Comparison of ENCODE assay signal across 8 cellular contexts in the genomic region with DNA sequence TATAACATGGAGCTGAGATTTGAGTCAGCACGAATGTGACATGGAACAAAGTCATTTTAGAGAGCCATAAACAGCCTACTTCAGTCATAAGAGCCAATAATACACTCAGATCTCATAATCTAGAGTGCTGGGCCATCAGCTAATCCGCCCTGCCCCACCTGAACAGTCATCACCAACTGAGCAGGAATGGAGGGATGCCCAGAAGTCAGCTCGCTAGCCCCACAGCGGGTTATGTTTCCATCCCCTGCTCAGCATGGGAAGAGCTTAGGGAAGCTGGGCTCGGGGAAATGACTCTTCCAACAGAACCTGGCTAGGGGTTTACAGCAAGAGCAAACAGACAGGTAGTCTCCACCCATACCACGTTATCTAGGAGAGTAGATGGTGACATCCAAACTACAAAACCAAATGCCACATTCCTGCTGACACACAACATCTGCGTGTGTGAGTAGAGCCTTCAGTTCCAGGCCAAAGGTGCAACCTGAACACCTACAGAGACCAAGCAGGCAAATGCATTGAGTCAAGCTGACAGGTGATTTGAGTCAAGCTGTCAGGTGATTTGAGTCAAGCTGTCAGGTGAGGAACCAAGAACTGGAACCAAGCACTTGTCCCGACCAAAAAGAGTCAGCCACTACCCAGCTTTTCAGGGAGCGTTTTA. TPM values are rescaled to one million over a fixed set of nuclear protein-coding genes. Genes with fewer than 3 reads are reported as not detected.
A peak's percentile ranks its signal among the peaks of the same experiment; 100 is the strongest.
DNase-seq lines count a peak whose midpoint lies in the region; ATAC-seq and TF ChIP-seq lines count a peak whose summit lies in the region.
"Had no signal": no experiment of that assay in that cellular context is flagged by ENCODE, and none has a peak within 500 bp of the region (broad histone marks: within the 10 kb centered on the region; RNA-seq: fewer than 3 reads in every experiment).

No MANE protein-coding gene starts in this region.

- H3K9me3 Mint-ChIP-seq in endothelial cell (ENCODE audit: unreplicated experiment): no peaks in the 10 kb centered on the region

- H3K9ac ChIP-seq in parathyroid adenoma: no peak overlapping the region

- peaks cover 50% of the 10 kb centered on the region for H3K4me1 Mint-ChIP-seq in endothelial cell (ENCODE audit: unreplicated experiment)

- peaks cover 28% of the 10 kb centered on the region for H3K4me1 ChIP-seq in parathyroid adenoma

- peak; percentile 37 for DNase-seq in NCI-H510A treated with DMSO at 0.1 percent for 48 hours (lab: John Stamatoyannopoulos, UW)
- DNase-seq in endothelial cell (ENCODE audit: low spot score): no peak
- DNase-seq in anterior cingulate cortex (lab: John Stamatoyannopoulos, UW): no peak

- no peaks in the 10 kb centered on the region for H3K27me3 ChIP-seq in parathyroid adenoma (ENCODE audit: control insufficient read depth, insufficient read depth, low read length)
- H3K27me3 ChIP-seq: SJSA1 had no signal

- H3K4me3 ChIP-seq in GM12875 (ENCODE audit: low read depth, low read length) (peak overlapping the region; percentile 28), parathyroid adenoma (ENCODE audit: low read depth, low read length) (no peak overlapping the region)

- H3K4me2 ChIP-seq in parathyroid adenoma (ENCODE audit: low read length): peak overlapping the region; percentile 43

- H3K36me3 ChIP-seq in parathyroid adenoma (ENCODE audit: control insufficient read depth, insufficient read depth, low read length): no peaks in the 10 kb centered on the region

- H3K27ac Mint-ChIP-seq in endothelial cell (ENCODE audit: unreplicated experiment): no peak overlapping the region

- peaks cover 15% of the 10 kb centered on the region for H3K27me3 Mint-ChIP-seq in endothelial cell (ENCODE audit: unreplicated experiment)

- H3K27ac ChIP-seq in parathyroid adenoma: no peak overlapping the region
- H3K27ac ChIP-seq: SJSA1 had no signal

- peaks cover 71% of the 10 kb centered on the region for H3K79me2 ChIP-seq in parathyroid adenoma

- H3K9me3 ChIP-seq in parathyroid adenoma (ENCODE audit: control insufficient read depth, low read length): no peaks in the 10 kb centered on the region
- H3K9me3 ChIP-seq: SJSA1 had no signal

- TF ChIP-seq CTCF in GM12875 (IDR thresholded peaks at IDR 0.05; ENCODE audit: borderline replicate concordance, insufficient read depth, low read depth, low read length): no peak
- TF ChIP-seq CTCF in endothelial cell (IDR thresholded peaks at IDR 0.05; ENCODE audit: unreplicated experiment): no peak
- TF ChIP-seq CTCF in parathyroid adenoma (IDR thresholded peaks at IDR 0.05): no peak

- peaks cover 22% of the 10 kb centered on the region for H3K36me3 Mint-ChIP-seq in endothelial cell (ENCODE audit: low read depth, unreplicated experiment)

- ATAC-seq in GM18505 (IDR thresholded peaks at IDR 0.05; ENCODE audit: unreplicated experiment): no peak
- ATAC-seq in GM21447 (IDR thresholded peaks at IDR 0.05; ENCODE audit: unreplicated experiment): no peak

- no peak for TF ChIP-seq POLR2A in GM18505 (IDR thresholded peaks at IDR 0.05; ENCODE audit: borderline replicate concordance, extremely low read depth, insufficient read depth, insufficient read length)

- H2AFZ ChIP-seq in parathyroid adenoma: no peak overlapping the region

- peak overlapping the region; percentile 98 for H3K4me3 Mint-ChIP-seq in endothelial cell (ENCODE audit: unreplicated experiment)

RNA-seq across cellular contexts. Expression of gene TMEM11, which starts 2.0 kb away (rescaled TPM):
- 36.9 TPM for total RNA-seq in endothelial cell (ENCODE audit: unreplicated experiment)

RNA-seq across cellular contexts. Expression of gene NATD1, which starts 41.3 kb away (rescaled TPM):
- 30.3 TPM for total RNA-seq in endothelial cell (ENCODE audit: unreplicated experiment)
